Comparison of ENCODE assay signal across 24 cellular contexts in genomic region chr1:22266162-22266561, GRCh38.
"Had no signal": no experiment of that assay in that cellular context is flagged by ENCODE, and none has a peak within 500 bp of the region (broad histone marks: within the 10 kb centered on the region; RNA-seq: fewer than 3 reads in every experiment).

No MANE protein-coding gene starts in this region.

- H3K4me3 ChIP-seq: MG63, SJSA1, SK-N-MC had no signal

- H3K27me3 ChIP-seq: MG63 had no signal

- H3K27ac ChIP-seq: SJSA1, SK-N-MC had no signal

- H3K4me1 ChIP-seq: SJSA1 had no signal

- DNase-seq: IMR-90, Karpas-422, KG1, MG63, NCI-H1092, NCI-H1105 treated with DMSO at 0.1 percent for 48 hours, NCI-H1417 treated with DMSO at 0.1 percent for 48 hours, NCI-H146, NCI-H1694 treated with DMSO at 0.1 percent for 48 hours, NCI-H1930, NCI-H2081, NCI-H2107, NCI-H2171, NCI-H226, NCI-H446, NCI-H510A, NCI-H524 treated with DMSO at 0.1 percent for 48 hours, NCI-H69, NCI-H774, Right ventricle myocardium superior, RPMI8226, SIG-M5 had no signal

- H3K9me3 ChIP-seq: MG63, SJSA1 had no signal

- H3K36me3 ChIP-seq: MG63, SJSA1 had no signal
